ENCODE assay signal across 7 cellular contexts in the genomic region with DNA sequence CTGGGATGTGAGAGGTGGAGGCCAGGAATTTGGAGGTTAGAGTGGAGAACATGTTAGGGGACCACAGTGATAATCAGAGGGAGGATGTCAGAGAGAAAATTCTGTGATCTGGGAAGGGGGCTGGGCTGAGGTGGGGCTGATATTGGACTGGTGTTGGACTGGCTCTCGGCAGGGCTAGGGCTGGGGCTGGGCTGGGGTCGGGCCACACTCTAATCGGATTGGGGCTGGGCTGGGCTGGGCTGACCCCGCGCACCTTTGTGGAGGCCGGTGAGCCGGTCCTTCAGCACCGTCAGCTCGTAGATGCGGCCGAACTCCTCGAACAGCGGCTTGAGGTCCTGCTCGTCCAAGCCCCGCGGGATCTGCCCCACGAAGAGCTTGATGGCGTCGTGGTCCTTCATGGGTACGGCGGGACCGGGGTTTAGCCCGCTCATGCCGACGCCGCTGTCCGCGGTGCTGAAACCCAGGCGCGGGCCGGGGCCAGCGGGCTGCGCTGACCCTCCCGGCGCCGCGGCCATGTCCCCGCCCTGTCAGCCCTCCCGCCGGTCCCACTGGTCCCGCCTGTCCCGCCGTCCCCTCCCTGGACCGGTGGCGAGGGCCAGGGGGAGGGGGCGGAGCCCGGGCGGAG. TPM values are rescaled to one million over a fixed set of nuclear protein-coding genes. Genes with fewer than 3 reads are reported as not detected.
DNase-seq lines count a peak whose midpoint lies in the region; ATAC-seq lines count a peak whose summit lies in the region.

No MANE protein-coding gene starts in this region.

- H3K79me1 ChIP-seq in mesendoderm (ENCODE audit: low read length): no peaks in the 10 kb centered on the region

- H3K36me3 ChIP-seq in HUES6 (ENCODE audit: control insufficient read depth, insufficient read depth, low read length) (no peaks in the 10 kb centered on the region), mesendoderm (ENCODE audit: control insufficient read depth, insufficient read depth, low read length) (no peaks in the 10 kb centered on the region)
- no peaks in the 10 kb centered on the region for H3K36me3 ChIP-seq in effector memory CD4-positive, alpha-beta T cell (ENCODE audit: control insufficient read depth, insufficient read depth, low read length)

- no peak overlapping the region for H2BK5ac ChIP-seq in mesendoderm (ENCODE audit: low read length)

- no peak overlapping the region for H3K4ac ChIP-seq in mesendoderm (ENCODE audit: low read depth, low read length)

- no peak overlapping the region for H3K4me2 ChIP-seq in mesendoderm (ENCODE audit: low read length)

- H3K4me3 ChIP-seq in HUES6 (ENCODE audit: low read depth, low read length) (peak overlapping the region; percentile 30; the same call in 1 of the 2 replicates), mesendoderm (ENCODE audit: low read length) (no peak overlapping the region)
- H3K4me3 ChIP-seq in effector memory CD4-positive, alpha-beta T cell (ENCODE audit: insufficient read depth, low read depth, low read length, poor library complexity, severe bottlenecking): no peak overlapping the region

- H3K23ac ChIP-seq in mesendoderm (ENCODE audit: low read length): no peak overlapping the region

- H2BK15ac ChIP-seq in mesendoderm (replicated peaks; ENCODE audit: low read depth): no peak overlapping the region

- H4K8ac ChIP-seq in mesendoderm (ENCODE audit: low read depth, low read length): no peak overlapping the region

- H2AK5ac ChIP-seq in mesendoderm (ENCODE audit: low read length): no peak overlapping the region

- H3K4me3 Mint-ChIP-seq in stimulated activated naive CD8-positive, alpha-beta T cell treated with anti-CD3 and anti-CD28 coated beads, Interleukin-15, amount 100 ng/mL, for 72 hours: peak overlapping the region; percentile 59 to 61

- H3K9ac ChIP-seq in HUES6 (ENCODE audit: low read length) (no peak overlapping the region), mesendoderm (ENCODE audit: low read length) (no peak overlapping the region)

- no peak overlapping the region for H3K27ac ChIP-seq in HUES6 (ENCODE audit: low read depth, low read length)
- H3K27ac ChIP-seq in effector memory CD4-positive, alpha-beta T cell (ENCODE audit: insufficient read depth, low read length, poor library complexity, severe bottlenecking): no peak overlapping the region
- H3K27ac ChIP-seq in mesendoderm (ENCODE audit: low read depth, low read length): no peak overlapping the region

- no peaks in the 10 kb centered on the region for H3K79me2 ChIP-seq in mesendoderm (ENCODE audit: control insufficient read depth, insufficient read depth, low read length)

- H3K4me1 Mint-ChIP-seq in stimulated activated naive CD8-positive, alpha-beta T cell treated with anti-CD3 and anti-CD28 coated beads, Interleukin-15, amount 100 ng/mL, for 72 hours: peaks cover 18% of the 10 kb centered on the region

- H3K9me3 Mint-ChIP-seq in stimulated activated naive CD8-positive, alpha-beta T cell treated with anti-CD3 and anti-CD28 coated beads, Interleukin-15, amount 100 ng/mL, for 72 hours: peaks cover 11 to 20% of the 10 kb centered on the region in 2 donors

- peak; percentile 9 for ATAC-seq in GM19324 (IDR thresholded peaks at IDR 0.05; ENCODE audit: low FRiP score, unreplicated experiment)
- ATAC-seq in stimulated activated naive CD8-positive, alpha-beta T cell treated with anti-CD3 and anti-CD28 coated beads, Interleukin-15, amount 100 ng/mL, for 72 hours: peak; percentile 71

- no peak overlapping the region for H3K18ac ChIP-seq in mesendoderm (ENCODE audit: low read length)

- H3K4me1 ChIP-seq in HUES6 (ENCODE audit: control insufficient read depth, insufficient read depth, low read length) (peaks cover 8% of the 10 kb centered on the region; the same call in 1 of the 2 replicates), mesendoderm (ENCODE audit: control insufficient read depth, low read depth, low read length) (peaks cover 2% of the 10 kb centered on the region)
- H3K4me1 ChIP-seq in effector memory CD4-positive, alpha-beta T cell (ENCODE audit: control insufficient read depth, insufficient read depth, low read length, poor library complexity, severe bottlenecking): peaks cover 8% of the 10 kb centered on the region

- H3K56ac ChIP-seq in mesendoderm (ENCODE audit: low read length): no peak overlapping the region

- WGBS in mesendoderm (ENCODE audit: extremely low coverage, insufficient coverage, low lambda C conversion rate): no CpG with 5 or more reads among the region's 48 CpGs

- peaks cover 13% of the 10 kb centered on the region for H3K27me3 Mint-ChIP-seq in stimulated activated naive CD8-positive, alpha-beta T cell treated with anti-CD3 and anti-CD28 coated beads, Interleukin-15, amount 100 ng/mL, for 72 hours

- no peak overlapping the region for H2BK120ac ChIP-seq in mesendoderm (ENCODE audit: low read depth, low read length)

- no peak overlapping the region for H4K5ac ChIP-seq in mesendoderm (ENCODE audit: low read length)

- DNase-seq in activated CD4-positive, alpha-beta T cell treated with anti-CD3 and anti-CD28 coated beads, Interleukin-2, amount 50 U/mL, for 1 hour: peak; percentile 33
- DNase-seq in effector memory CD4-positive, alpha-beta T cell: peak in 2 of 3 donors; percentile 17 to 37
- DNase-seq in mesendoderm (peak; percentile 86), NCI-H146 (lab: John Stamatoyannopoulos, UW) (no peak)
- DNase-seq in stimulated activated naive CD8-positive, alpha-beta T cell treated with anti-CD3 and anti-CD28 coated beads, Interleukin-15, amount 100 ng/mL, for 72 hours: peak; percentile 26 to 46

- H3K27ac Mint-ChIP-seq in stimulated activated naive CD8-positive, alpha-beta T cell treated with anti-CD3 and anti-CD28 coated beads, Interleukin-15, amount 100 ng/mL, for 72 hours: peak overlapping the region in 1 of 2 donors; percentile 68

- no peaks in the 10 kb centered on the region; the same call in 1 of the 2 replicates for H3K9me3 ChIP-seq in HUES6 (ENCODE audit: control insufficient read depth, insufficient read depth, low read depth, low read length)
- H3K9me3 ChIP-seq in effector memory CD4-positive, alpha-beta T cell (ENCODE audit: control insufficient read depth, low read length): no peaks in the 10 kb centered on the region

- H3K27me3 ChIP-seq in HUES6 (ENCODE audit: control insufficient read depth, insufficient read depth, low read length) (peaks cover 54% of the 10 kb centered on the region), mesendoderm (ENCODE audit: insufficient read depth, low read length, poor library complexity) (peaks cover 4% of the 10 kb centered on the region)
- H3K27me3 ChIP-seq in effector memory CD4-positive, alpha-beta T cell (replicated peaks; ENCODE audit: control insufficient read depth, insufficient read depth, low read length, poor library complexity, severe bottlenecking): no peaks in the 10 kb centered on the region

RNA-seq across cellular contexts. Expression of a gene that starts 0.5 kb away (rescaled TPM):
- 0.03 TPM for polyA plus RNA-seq in mesendoderm (2013, experiment 1 of 2)
- 0.01 TPM for polyA plus RNA-seq in mesendoderm (2013, experiment 2 of 2)

RNA-seq across cellular contexts. Expression of a gene that starts 47.1 kb away (rescaled TPM):
- polyA plus RNA-seq in mesendoderm (2013, experiment 1 of 2): 34.2 TPM
- polyA plus RNA-seq in mesendoderm (2013, experiment 2 of 2): 32.7 TPM

RNA-seq across cellular contexts. Expression of a gene that starts 56.3 kb away (rescaled TPM):
- polyA plus RNA-seq in mesendoderm (2013, experiment 1 of 2): 33.3 TPM
- polyA plus RNA-seq in mesendoderm (2013, experiment 2 of 2): 32.7 TPM
